In the genomic region with DNA sequence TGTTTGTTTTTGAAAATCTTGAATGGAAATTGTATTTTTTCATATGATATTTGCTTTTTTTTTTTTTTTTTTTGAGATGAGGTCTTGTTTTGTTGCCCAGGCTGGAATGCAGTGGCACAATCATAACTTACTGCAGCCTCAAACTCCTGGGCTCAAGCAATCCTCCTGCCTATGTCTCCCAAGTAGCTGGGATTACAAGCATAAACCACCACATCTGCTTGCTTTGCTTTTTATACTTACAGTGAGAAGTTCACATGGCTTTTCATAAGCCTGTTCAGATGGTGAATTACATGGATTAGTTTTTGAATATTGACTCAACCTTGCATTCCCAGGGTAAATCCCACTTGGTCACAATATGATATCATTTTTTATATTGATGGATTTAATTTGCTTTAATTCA, we compare ENCODE assay signal across 25 cellular contexts. TPM values are rescaled to one million over a fixed set of nuclear protein-coding genes. Genes with fewer than 3 reads are reported as not detected.
"Had no signal": no experiment of that assay in that cellular context is flagged by ENCODE, and none has a peak within 500 bp of the region (broad histone marks: within the 10 kb centered on the region; RNA-seq: fewer than 3 reads in every experiment).

No MANE protein-coding gene starts in this region.

- DNase-seq: activated CD4-positive, alpha-beta T cell treated with anti-CD3 and anti-CD28 coated beads for 36 hours; activated CD4-positive, CD25-positive, alpha-beta regulatory T cell; activated CD8-positive, alpha-beta memory T cell treated with anti-CD3 and anti-CD28 coated beads, Interleukin-2, amount 10 ng/mL, durations not matched to agents 7 days and 5 days; activated CD8-positive, alpha-beta T cell treated with anti-CD3 and anti-CD28 coated beads, Interleukin-2, amount 10 ng/mL, durations not matched to agents 7 days and 5 days; activated T-cell treated with anti-CD3 and anti-CD28 coated beads, Interleukin-2, amount 50 U/mL, for 48 hours; aorta; body of pancreas; gastrocnemius medialis; kidney; midbrain; naive thymus-derived CD8-positive, alpha-beta T cell; occipital lobe; psoas muscle; stimulated activated CD4-positive, alpha-beta T cell treated with anti-CD3 and anti-CD28 coated beads, Interleukin-15, amount 100 ng/mL, for 24 hours; stimulated activated CD4-positive, alpha-beta T cell treated with anti-CD3 and anti-CD28 coated beads, Interleukin-2, amount 100 ng/mL, for 24 hours; stimulated activated naive B cell treated with anti-CD40 and anti-IgM and Interleukin-4, amounts not matched to agents 10 μg/mL and 1 μg/mL and 100 μg/mL, for 72 hours; stomach; thyroid gland; upper lobe of left lung had no signal

- H3K27ac ChIP-seq: body of pancreas, coronary artery, gastrocnemius medialis, hepatocyte, parathyroid adenoma, psoas muscle, stomach, thyroid gland, upper lobe of left lung, vagina had no signal

- H3K4me3 ChIP-seq: body of pancreas, coronary artery, gastrocnemius medialis, hepatocyte, psoas muscle, stomach, thyroid gland, upper lobe of left lung, vagina had no signal

- H3K27me3 ChIP-seq: body of pancreas, gastrocnemius medialis, hepatocyte, stomach, thyroid gland, upper lobe of left lung, vagina had no signal

- H3K36me3 ChIP-seq: gastrocnemius medialis, stomach, thyroid gland, upper lobe of left lung, vagina had no signal

- H3K4me1 ChIP-seq: body of pancreas, gastrocnemius medialis, parathyroid adenoma, psoas muscle, stomach, thyroid gland, upper lobe of left lung, vagina had no signal

- H3K9me3 ChIP-seq: body of pancreas, gastrocnemius medialis, psoas muscle, stomach, thyroid gland, upper lobe of left lung, vagina had no signal

RNA-seq across cellular contexts. Expression of gene LRRD1, which starts 22.0 kb away (rescaled TPM):
- total RNA-seq: activated CD4-positive, alpha-beta T cell treated with anti-CD3 and anti-CD28 coated beads for 36 hours; activated CD8-positive, alpha-beta memory T cell treated with anti-CD3 and anti-CD28 coated beads, Interleukin-2, amount 10 ng/mL, durations not matched to agents 7 days and 5 days; body of pancreas; gastrocnemius medialis; psoas muscle; T-helper 1 cell treated with Interleukin-12 subunit alpha and Interleukin-12 subunit beta and Interleukin-4 antibody, amounts not matched to agents 30 ng/mL and 1 ng/mL, for 36 hours had no signal
- polyA plus RNA-seq: adipose tissue; aorta; hepatocyte; naive thymus-derived CD8-positive, alpha-beta T cell; stomach had no signal
